Comparison of ENCODE assay signal across 17 cellular contexts in genomic region chr4:3479358-3480101, GRCh38. TPM values are rescaled to one million over a fixed set of nuclear protein-coding genes. Genes with fewer than 3 reads are reported as not detected.
DNase-seq lines count a peak whose midpoint lies in the region; ATAC-seq, FAIRE-seq and TF ChIP-seq lines count a peak whose summit lies in the region.
"Had no signal": no experiment of that assay in that cellular context is flagged by ENCODE, and none has a peak within 500 bp of the region (broad histone marks: within the 10 kb centered on the region; RNA-seq: fewer than 3 reads in every experiment).

No MANE protein-coding gene starts in this region.

- no TSS peak for BruUV-seq in HepG2 (replicated peaks; lab: Mats Ljungman, UMichigan)

- H3K27me3 Mint-ChIP-seq in activated CD8-positive, alpha-beta memory T cell treated with anti-CD3 and anti-CD28 coated beads, Interleukin-2, amount 10 ng/mL, durations not matched to agents 7 days and 5 days = peaks cover 16% of the 10 kb centered on the region

- WGBS in right lobe of liver (ENCODE audit: insufficient coverage, low coverage, low lambda C conversion rate, missing lambda C conversion rate) = 34% methylated on average over 5 of the region's 25 CpGs
- WGBS in HepG2 (ENCODE audit: low lambda C conversion rate) = 19% methylated on average over 4 of the region's 25 CpGs
- 71% methylated on average over 25 of the region's 25 CpGs for WGBS in right cardiac atrium
- 66 to 72% (median 67%) methylated on average over 22 to 25 of the region's 25 CpGs for WGBS in psoas muscle, 3 donors

- intact Hi-C loops in right lobe of liver (cut with DNase I) = no loop called here
- intact Hi-C loops in HepG2 (cut with micrococcal nuclease; ENCODE audit: unreplicated experiment) = no loop called here
- intact Hi-C loops in right cardiac atrium (cut with DNase I) = no loop called here
- intact Hi-C loops in psoas muscle (cut with DNase I) = no loop called here

- TF ChIP-seq POLR2A in right lobe of liver (IDR thresholded peaks at IDR 0.05) (no peak), HepG2 (IDR thresholded peaks at IDR 0.05; ENCODE audit: insufficient read depth in 1 of 2, low read depth in 2 of 2, low read length in 2 of 2) (no peak)

- H3K4me2 ChIP-seq in HepG2 (ENCODE audit: low read depth, low read length) = no peak overlapping the region
- H3K4me2 ChIP-seq: SK-N-SH had no signal

- no peaks in the 10 kb centered on the region for H3K79me2 ChIP-seq in HepG2 (ENCODE audit: insufficient read depth, low read length)

- TF ChIP-seq CTCF in right lobe of liver (IDR thresholded peaks at IDR 0.05) (no peak), HepG2 (CRISPR knock-in tag; IDR thresholded peaks at IDR 0.05) (no peak), psoas muscle (IDR thresholded peaks at IDR 0.05) (no peak)

- TF ChIP-seq EP300 in HepG2 (IDR thresholded peaks at IDR 0.05; ENCODE audit: low read depth in 2 of 2, low read length in 2 of 2) (no peak), HepG2 (CRISPR knock-in tag; IDR thresholded peaks at IDR 0.05; ENCODE audit: borderline replicate concordance) (no peak)

- H3K4me1 ChIP-seq in right lobe of liver (no peaks in the 10 kb centered on the region), HepG2 (ENCODE audit: insufficient read depth, low read length) (peaks cover 25% of the 10 kb centered on the region), right cardiac atrium (ENCODE audit: control insufficient read depth, insufficient read depth, low read length) (peaks cover 2% of the 10 kb centered on the region), psoas muscle (peaks cover 41% of the 10 kb centered on the region)

- in situ Hi-C loops in HepG2 (cut with HindIII; ENCODE audit: extremely low pct_ligation_motif_present, low pct_unique_long_range_greater_than_20kb) = no loop called here

- H4K20me1 ChIP-seq in HepG2 (ENCODE audit: insufficient read depth, low read length) = no peaks in the 10 kb centered on the region

- H3K9ac ChIP-seq in HepG2 (ENCODE audit: insufficient read depth, low read depth, low read length) = no peak overlapping the region
- H3K9ac ChIP-seq: SK-N-SH had no signal

- no peaks in the 10 kb centered on the region for H3K9me3 Mint-ChIP-seq in activated CD8-positive, alpha-beta memory T cell treated with anti-CD3 and anti-CD28 coated beads, Interleukin-2, amount 10 ng/mL, durations not matched to agents 7 days and 5 days (ENCODE audit: low read depth)

- H3K27ac ChIP-seq in right lobe of liver (no peak overlapping the region), HepG2 (ENCODE audit: extremely low read length, insufficient read depth, low read length) (no peak overlapping the region), right cardiac atrium (ENCODE audit: low read length) (peak overlapping the region; percentile 38), psoas muscle (peak overlapping the region; percentile 99)

- H3K36me3 ChIP-seq in right lobe of liver (no peaks in the 10 kb centered on the region), HepG2 (replicated peaks in 1 of 2; ENCODE audit: control insufficient read depth in 1 of 2, insufficient read depth in 2 of 2, low read length in 2 of 2) (no peaks in the 10 kb centered on the region), psoas muscle (ENCODE audit: insufficient read depth in 1 of 2, low read depth in 1 of 2) (peaks cover 0 to 7% of the 10 kb centered on the region in 2 donors)
- H3K36me3 ChIP-seq: MG63 had no signal

- peak in 1 of 3 donors; percentile 62 for DNase-seq in right lobe of liver
- DNase-seq in HepG2 (ENCODE audit: low spot score) = no peak
- peak; percentile 45 to 81 (median 62) for DNase-seq in right cardiac atrium
- peak in 1 of 2 donors; percentile 33 for DNase-seq in psoas muscle
- no peak for DNase-seq in activated CD8-positive, alpha-beta memory T cell treated with anti-CD3 and anti-CD28 coated beads, Interleukin-2, amount 10 ng/mL, durations not matched to agents 7 days and 5 days
- DNase-seq in occipital lobe (lab: John Stamatoyannopoulos, UW) = no peak
- DNase-seq: 8988T, MG63, SHP77 treated with DMSO at 0.1 percent for 48 hours, SK-N-SH had no signal

- POLR2A ChIA-PET in HepG2 (lab: Yijun Ruan, JAX) = no interaction called here

- no peaks in the 10 kb centered on the region for H3K27me3 ChIP-seq in right lobe of liver
- H3K27me3 ChIP-seq in HepG2 (ENCODE audit: control insufficient read depth in 1 of 2, insufficient read depth in 2 of 2, low read length in 2 of 2) = peaks cover 25 to 79% of the 10 kb centered on the region in 2 experiments
- H3K27me3 ChIP-seq in right cardiac atrium (ENCODE audit: control insufficient read depth, insufficient read depth) = no peaks in the 10 kb centered on the region
- H3K27me3 ChIP-seq in psoas muscle (ENCODE audit: insufficient read depth in 3 of 3, low read length in 2 of 3) = no peaks in the 10 kb centered on the region
- H3K27me3 ChIP-seq: MG63 had no signal

- CTCF ChIA-PET in HepG2 (lab: Yijun Ruan, JAX; ENCODE audit: low intra/inter-chr PET ratio, low total read pairs) = no interaction called here
- CTCF ChIA-PET in activated CD8-positive, alpha-beta memory T cell treated with anti-CD3 and anti-CD28 coated beads, Interleukin-2, amount 10 ng/mL, durations not matched to agents 7 days and 5 days (lab: Charles Lee) = interaction anchor here (1.2 to 3.4 kb wide), 9 partner anchors 8 to 401 kb away, joined by 3 to 16 read pairs (median 8); partner anchors contain the start of gene HGFAC

- H2AFZ ChIP-seq in HepG2 (ENCODE audit: low read length) = no peak overlapping the region

- ATAC-seq in right lobe of liver (peak; percentile 28 to 48 (median 46)), HepG2 (no peak), right cardiac atrium (peak; percentile 2 to 14), psoas muscle (no peak), HG02678 (IDR thresholded peaks at IDR 0.05; ENCODE audit: unreplicated experiment) (no peak), HG02623 (IDR thresholded peaks at IDR 0.05; ENCODE audit: unreplicated experiment) (no peak)
- no peak for ATAC-seq in activated CD8-positive, alpha-beta memory T cell treated with anti-CD3 and anti-CD28 coated beads, Interleukin-2, amount 10 ng/mL, durations not matched to agents 7 days and 5 days

- H3K36me3 Mint-ChIP-seq in activated CD8-positive, alpha-beta memory T cell treated with anti-CD3 and anti-CD28 coated beads, Interleukin-2, amount 10 ng/mL, durations not matched to agents 7 days and 5 days = no peaks in the 10 kb centered on the region
- H3K36me3 Mint-ChIP-seq: CD14-positive monocyte had no signal

- TF ChIP-seq RAD21 in HepG2 (CRISPR knock-in tag; IDR thresholded peaks at IDR 0.05) = no peak

- no peak overlapping the region for H3K4me3 Mint-ChIP-seq in activated CD8-positive, alpha-beta memory T cell treated with anti-CD3 and anti-CD28 coated beads, Interleukin-2, amount 10 ng/mL, durations not matched to agents 7 days and 5 days
- H3K4me3 Mint-ChIP-seq: CD14-positive monocyte had no signal

- H3K4me1 Mint-ChIP-seq in activated CD8-positive, alpha-beta memory T cell treated with anti-CD3 and anti-CD28 coated beads, Interleukin-2, amount 10 ng/mL, durations not matched to agents 7 days and 5 days = no peaks in the 10 kb centered on the region
- H3K4me1 Mint-ChIP-seq: CD14-positive monocyte had no signal

- no peak for FAIRE-seq in HepG2 (lab: Jason Lieb, UNC)
- FAIRE-seq: GM18507 had no signal

- no peak overlapping the region for H3K4me3 ChIP-seq in right lobe of liver
- H3K4me3 ChIP-seq in HepG2 (replicated peaks in 1 of 3; ENCODE audit: insufficient read depth in 1 of 3, low read depth in 2 of 3, low read length in 3 of 3) = no peak overlapping the region
- no peak overlapping the region for H3K4me3 ChIP-seq in right cardiac atrium (ENCODE audit: low read length)
- H3K4me3 ChIP-seq in psoas muscle = no peak overlapping the region
- H3K4me3 ChIP-seq: K562, MG63 had no signal

- H3K27ac Mint-ChIP-seq in activated CD8-positive, alpha-beta memory T cell treated with anti-CD3 and anti-CD28 coated beads, Interleukin-2, amount 10 ng/mL, durations not matched to agents 7 days and 5 days = no peak overlapping the region
- H3K27ac Mint-ChIP-seq: CD14-positive monocyte had no signal

- no peaks in the 10 kb centered on the region for H3K9me3 ChIP-seq in right lobe of liver
- no peaks in the 10 kb centered on the region for H3K9me3 ChIP-seq in HepG2 (ENCODE audit: low read length)
- no peaks in the 10 kb centered on the region for H3K9me3 ChIP-seq in right cardiac atrium (ENCODE audit: control insufficient read depth, low read length)
- H3K9me3 ChIP-seq in psoas muscle = no peaks in the 10 kb centered on the region
- H3K9me3 ChIP-seq: MG63, SK-N-SH had no signal

RNA-seq across cellular contexts. Expression of gene DOK7, which starts 16.4 kb away (rescaled TPM):
- total RNA-seq in right lobe of liver (1 to 10 TPM in 4 of 6 experiments, under 1 TPM in 2; 0.73 to 2.4 (median 1.5) TPM), HepG2 (2016; rRNA removed; fragmentation: Illumina TruSeq; extraction: Trizol) (0.07 TPM in 1 of 2 replicates, not detected in the other), right cardiac atrium (10 to 100 TPM; 28.9 to 40.0 (median 34.5) TPM), psoas muscle (10 to 100 TPM in 3 of 4 donors, 1 to 10 TPM in 1; 3.4 to 48.6 (median 34.5) TPM), occipital lobe (not detected)
- total RNA-seq in HepG2 (2016; cell fraction: cytosol; rRNA removed; fragmentation: Illumina TruSeq; extraction: Trizol; ENCODE audit: low read depth) = not detected in 2 replicates
- 0.04 TPM in 1 of 2 replicates, not detected in the other for total RNA-seq in HepG2 (2016; cell fraction: insoluble cytoplasmic fraction; rRNA removed; fragmentation: Illumina TruSeq; extraction: Trizol)
- 0.06 TPM in 1 of 2 replicates, not detected in the other for total RNA-seq in HepG2 (2016; cell fraction: membrane; rRNA removed; fragmentation: Illumina TruSeq; extraction: Trizol)
- not detected in 2 replicates for total RNA-seq in HepG2 (2016; cell fraction: nucleus; rRNA removed; fragmentation: Illumina TruSeq; extraction: Trizol)
- polyA plus RNA-seq in HepG2 (2011; rRNA removed) (0.03 and 0.05 TPM in 2 replicates), right cardiac atrium (36.3 TPM), psoas muscle (10 to 100 TPM; 11.7 to 26.3 (median 17.3) TPM)
- polyA plus RNA-seq in HepG2 (2011; cell fraction: cytosol; rRNA removed) = 0.05 and 0.08 TPM in 2 replicates
- polyA plus RNA-seq in HepG2 (2011; cell fraction: nucleus; rRNA removed) = 0.26 and 0.32 TPM in 2 replicates
- polyA plus RNA-seq in HepG2 (2012) = not detected in 2 replicates
- polyA plus RNA-seq in HepG2 (2016; cell fraction: cytosol; fragmentation: Illumina TruSeq; extraction: Trizol; ENCODE audit: low read depth) = not detected in 2 replicates
- polyA plus RNA-seq in HepG2 (2016; cell fraction: insoluble cytoplasmic fraction; fragmentation: Illumina TruSeq; extraction: Trizol; ENCODE audit: low read depth) = 0.19 TPM in 1 of 2 replicates, not detected in the other
- polyA plus RNA-seq in HepG2 (2016; cell fraction: membrane; fragmentation: Illumina TruSeq; extraction: Trizol; ENCODE audit: low read depth) = not detected in 2 replicates
- polyA plus RNA-seq in HepG2 (2016; cell fraction: nucleus; fragmentation: Illumina TruSeq; extraction: Trizol; ENCODE audit: insufficient read depth, low read depth) = not detected in 2 replicates
- polyA minus RNA-seq in HepG2 (2011; rRNA and poly(A)+ RNA removed; ENCODE audit: low replicate concordance) = 0.38 TPM in 1 of 2 replicates, not detected in the other
- polyA minus RNA-seq in HepG2 (2011; cell fraction: cytosol; rRNA and poly(A)+ RNA removed) = not detected in 2 replicates
- not detected in 2 replicates for polyA minus RNA-seq in HepG2 (2011; cell fraction: nucleus; rRNA and poly(A)+ RNA removed)
- not detected for total RNA-seq in activated CD8-positive, alpha-beta memory T cell treated with anti-CD3 and anti-CD28 coated beads, Interleukin-2, amount 10 ng/mL, durations not matched to agents 7 days and 5 days
- total RNA-seq: K562 had no signal
- polyA plus RNA-seq: AG04450, CD14-positive monocyte, K562, SK-N-SH had no signal

RNA-seq across cellular contexts. Expression of gene HGFAC, which starts 37.8 kb away (rescaled TPM):
- total RNA-seq in right lobe of liver (100 to 1,000 TPM in 5 of 6 experiments, 10 to 100 TPM in 1; 73.9 to 176 (median 140) TPM), HepG2 (2016; rRNA removed; fragmentation: Illumina TruSeq; extraction: Trizol) (0.98 and 8.5 TPM in 2 replicates), right cardiac atrium (under 1 TPM in 3 of 4 donors, not detected in 1; 0.31 to 0.62 (median 0.31) TPM), psoas muscle (1 to 10 TPM in 1 of 4 donors, under 1 TPM in 2, not detected in 1; 0.32 to 1.2 (median 0.46) TPM), occipital lobe (1.2 TPM)
- 1.8 and 1.9 TPM in 2 replicates for total RNA-seq in HepG2 (2016; cell fraction: cytosol; rRNA removed; fragmentation: Illumina TruSeq; extraction: Trizol; ENCODE audit: low read depth)
- 1.2 and 9.0 TPM in 2 replicates for total RNA-seq in HepG2 (2016; cell fraction: insoluble cytoplasmic fraction; rRNA removed; fragmentation: Illumina TruSeq; extraction: Trizol)
- total RNA-seq in HepG2 (2016; cell fraction: membrane; rRNA removed; fragmentation: Illumina TruSeq; extraction: Trizol) = 1.4 and 1.8 TPM in 2 replicates
- total RNA-seq in HepG2 (2016; cell fraction: nucleus; rRNA removed; fragmentation: Illumina TruSeq; extraction: Trizol) = 14.0 and 15.7 TPM in 2 replicates
- polyA plus RNA-seq in HepG2 (2011; rRNA removed) (63.6 and 107 TPM in 2 replicates), right cardiac atrium (0.14 TPM), psoas muscle (under 1 TPM; 0.09 to 0.63 (median 0.26) TPM)
- 8.9 and 16.3 TPM in 2 replicates for polyA plus RNA-seq in HepG2 (2011; cell fraction: cytosol; rRNA removed)
- 1,761 and 2,041 TPM in 2 replicates for polyA plus RNA-seq in HepG2 (2011; cell fraction: nucleus; rRNA removed)
- 31.4 and 46.5 TPM in 2 replicates for polyA plus RNA-seq in HepG2 (2012)
- 1.9 and 2.1 TPM in 2 replicates for polyA plus RNA-seq in HepG2 (2016; cell fraction: cytosol; fragmentation: Illumina TruSeq; extraction: Trizol; ENCODE audit: low read depth)
- 1.9 and 2.5 TPM in 2 replicates for polyA plus RNA-seq in HepG2 (2016; cell fraction: insoluble cytoplasmic fraction; fragmentation: Illumina TruSeq; extraction: Trizol; ENCODE audit: low read depth)
- polyA plus RNA-seq in HepG2 (2016; cell fraction: membrane; fragmentation: Illumina TruSeq; extraction: Trizol; ENCODE audit: low read depth) = 1.6 and 2.1 TPM in 2 replicates
- polyA plus RNA-seq in HepG2 (2016; cell fraction: nucleus; fragmentation: Illumina TruSeq; extraction: Trizol; ENCODE audit: insufficient read depth, low read depth) = 65.6 and 66.9 TPM in 2 replicates
- 15.4 TPM in 1 of 2 replicates, not detected in the other for polyA minus RNA-seq in HepG2 (2011; rRNA and poly(A)+ RNA removed; ENCODE audit: low replicate concordance)
- polyA minus RNA-seq in HepG2 (2011; cell fraction: cytosol; rRNA and poly(A)+ RNA removed) = 5.8 and 5.9 TPM in 2 replicates
- polyA minus RNA-seq in HepG2 (2011; cell fraction: nucleus; rRNA and poly(A)+ RNA removed) = 43.4 and 57.3 TPM in 2 replicates
- not detected for total RNA-seq in activated CD8-positive, alpha-beta memory T cell treated with anti-CD3 and anti-CD28 coated beads, Interleukin-2, amount 10 ng/mL, durations not matched to agents 7 days and 5 days
- total RNA-seq: Daoy, K562 had no signal
- polyA plus RNA-seq: AG04450, CD14-positive monocyte had no signal

RNA-seq across cellular contexts. Expression of gene LRPAP1, which starts 52.7 kb away (rescaled TPM):
- 100 to 1,000 TPM in 1 of 6 experiments, 10 to 100 TPM in 5; 63.4 to 108 (median 85.3) TPM for total RNA-seq in right lobe of liver
- 81.5 and 191 TPM in 2 replicates for total RNA-seq in HepG2 (2016; rRNA removed; fragmentation: Illumina TruSeq; extraction: Trizol)
- total RNA-seq in HepG2 (2016; cell fraction: cytosol; rRNA removed; fragmentation: Illumina TruSeq; extraction: Trizol; ENCODE audit: low read depth) = 13.6 and 13.8 TPM in 2 replicates
- total RNA-seq in HepG2 (2016; cell fraction: insoluble cytoplasmic fraction; rRNA removed; fragmentation: Illumina TruSeq; extraction: Trizol) = 74.4 and 198 TPM in 2 replicates
- total RNA-seq in HepG2 (2016; cell fraction: membrane; rRNA removed; fragmentation: Illumina TruSeq; extraction: Trizol) = 21.2 and 25.2 TPM in 2 replicates
- total RNA-seq in HepG2 (2016; cell fraction: nucleus; rRNA removed; fragmentation: Illumina TruSeq; extraction: Trizol) = 143 and 170 TPM in 2 replicates
- polyA plus RNA-seq in HepG2 (2011; rRNA removed) = 153 and 176 TPM in 2 replicates
- polyA plus RNA-seq in HepG2 (2011; cell fraction: cytosol; rRNA removed) = 149 and 180 TPM in 2 replicates
- polyA plus RNA-seq in HepG2 (2011; cell fraction: nucleus; rRNA removed) = 95.3 and 103 TPM in 2 replicates
- 118 TPM in 2 replicates for polyA plus RNA-seq in HepG2 (2012)
- polyA plus RNA-seq in HepG2 (2016; cell fraction: cytosol; fragmentation: Illumina TruSeq; extraction: Trizol; ENCODE audit: low read depth) = 23.9 and 25.8 TPM in 2 replicates
- polyA plus RNA-seq in HepG2 (2016; cell fraction: insoluble cytoplasmic fraction; fragmentation: Illumina TruSeq; extraction: Trizol; ENCODE audit: low read depth) = 64.4 and 77.4 TPM in 2 replicates
- polyA plus RNA-seq in HepG2 (2016; cell fraction: membrane; fragmentation: Illumina TruSeq; extraction: Trizol; ENCODE audit: low read depth) = 25.2 and 31.6 TPM in 2 replicates
- 270 and 284 TPM in 2 replicates for polyA plus RNA-seq in HepG2 (2016; cell fraction: nucleus; fragmentation: Illumina TruSeq; extraction: Trizol; ENCODE audit: insufficient read depth, low read depth)
- 32.2 and 52.3 TPM in 2 replicates for polyA minus RNA-seq in HepG2 (2011; rRNA and poly(A)+ RNA removed; ENCODE audit: low replicate concordance)
- polyA minus RNA-seq in HepG2 (2011; cell fraction: cytosol; rRNA and poly(A)+ RNA removed) = 53.1 and 54.6 TPM in 2 replicates
- 24.3 and 25.0 TPM in 2 replicates for polyA minus RNA-seq in HepG2 (2011; cell fraction: nucleus; rRNA and poly(A)+ RNA removed)
- 100 to 1,000 TPM; 297 to 325 (median 309) TPM for total RNA-seq in right cardiac atrium
- polyA plus RNA-seq in right cardiac atrium = 207 TPM
- total RNA-seq in psoas muscle = 100 to 1,000 TPM in 2 of 4 donors, 10 to 100 TPM in 2; 73.7 to 123 (median 91.4) TPM
- 100 to 1,000 TPM; 103 to 122 (median 111) TPM for polyA plus RNA-seq in psoas muscle
- total RNA-seq in activated CD8-positive, alpha-beta memory T cell treated with anti-CD3 and anti-CD28 coated beads, Interleukin-2, amount 10 ng/mL, durations not matched to agents 7 days and 5 days = 10 to 100 TPM; 77.2 to 87.6 TPM
- 12.6 TPM for total RNA-seq in occipital lobe

Comparison
In these comparisons a context has a peak if more than half of its experiments do, and no peak if none do; other contexts are left out.
1. ATAC-seq: peak in right lobe of liver (4 of 4) and right cardiac atrium (2 of 2); none in HepG2 (single experiment), psoas muscle (0 of 4), HG02678 (single experiment), activated CD8-positive, alpha-beta memory T cell treated with anti-CD3 and anti-CD28 coated beads, Interleukin-2, amount 10 ng/mL, durations not matched to agents 7 days and 5 days (single experiment) and HG02623 (single experiment).
2. RNA of gene HGFAC, which starts 37.8 kb away (total RNA-seq): 73.9 to 176 TPM in right lobe of liver; 0.98 to 15.7 TPM in HepG2, 1.2 TPM in occipital lobe (single experiment), 0.32 to 1.2 TPM in psoas muscle, 0.31 to 0.62 TPM in right cardiac atrium and not detected in activated CD8-positive, alpha-beta memory T cell treated with anti-CD3 and anti-CD28 coated beads, Interleukin-2, amount 10 ng/mL, durations not matched to agents 7 days and 5 days; every median in the first group is over 4 times any median in the second.
3. DNase-seq: peak in right cardiac atrium (3 of 3); none in HepG2 (single experiment), activated CD8-positive, alpha-beta memory T cell treated with anti-CD3 and anti-CD28 coated beads, Interleukin-2, amount 10 ng/mL, durations not matched to agents 7 days and 5 days (single experiment) and occipital lobe (single experiment).
4. H3K27ac ChIP-seq: peak in right cardiac atrium (single experiment) and psoas muscle (single experiment); none in right lobe of liver (0 of 3) and HepG2 (single experiment).